Comparison of ENCODE assay signal across 20 cellular contexts in the genomic region with DNA sequence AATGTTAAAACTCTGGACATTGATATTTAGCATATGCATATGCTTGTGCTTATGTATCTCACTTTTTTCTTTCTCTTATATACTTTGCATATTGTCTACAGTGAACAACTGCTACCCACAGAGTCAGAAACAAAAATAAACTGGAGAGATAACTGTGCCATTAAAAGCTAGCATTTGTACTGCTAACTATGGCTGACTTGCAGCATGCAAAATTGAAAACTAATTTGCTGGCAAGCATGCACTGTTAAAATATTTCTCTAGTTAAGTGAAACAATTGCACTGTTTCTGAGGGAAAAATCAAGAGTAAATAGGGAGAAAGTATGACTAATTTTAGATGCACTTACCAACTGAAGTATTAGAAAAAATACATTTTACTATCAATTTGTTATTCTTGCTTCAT.
"Had no signal": no experiment of that assay in that cellular context is flagged by ENCODE, and none has a peak within 500 bp of the region (broad histone marks: within the 10 kb centered on the region; RNA-seq: fewer than 3 reads in every experiment).

No MANE protein-coding gene starts in this region.

- H3K27me3 ChIP-seq: gastroesophageal sphincter, neutrophil, sigmoid colon, stomach, transverse colon had no signal

- DNase-seq: effector CD4-positive, alpha-beta T cell; endodermal cell; erythroblast; hippocampal formation; left colon; mucosa of descending colon; naive thymus-derived CD8-positive, alpha-beta T cell; retina; sigmoid colon; stimulated activated CD4-positive, alpha-beta T cell treated with anti-CD3 and anti-CD28 coated beads, Interleukin-2, amount 100 ng/mL, for 24 hours; stimulated activated naive CD4-positive, alpha-beta T cell; stomach; substantia nigra; transverse colon had no signal

- H3K4me1 ChIP-seq: gastroesophageal sphincter, psoas muscle, transverse colon had no signal

- H3K27ac ChIP-seq: coronary artery, gastroesophageal sphincter, neutrophil, psoas muscle, sigmoid colon, skin epidermis, stomach, thoracic aorta, transverse colon had no signal

- H3K27me3 Mint-ChIP-seq: naive thymus-derived CD8-positive, alpha-beta T cell had no signal

- H3K9me3 ChIP-seq: gastroesophageal sphincter, mucosa of descending colon, neutrophil, psoas muscle, sigmoid colon, stomach, thoracic aorta, transverse colon had no signal

- H3K36me3 ChIP-seq: thoracic aorta had no signal

- ATAC-seq: left colon; mucosa of descending colon; naive thymus-derived CD8-positive, alpha-beta T cell had no signal

- H3K9me3 Mint-ChIP-seq: endodermal cell had no signal

- H3K4me3 ChIP-seq: coronary artery, gastroesophageal sphincter, mucosa of descending colon, psoas muscle, sigmoid colon, skin epidermis, stomach, thoracic aorta, transverse colon had no signal

- H3K27ac Mint-ChIP-seq: endodermal cell had no signal

- H3K4me3 Mint-ChIP-seq: endodermal cell; naive thymus-derived CD8-positive, alpha-beta T cell had no signal
